ENCODE assay signal across 17 cellular contexts in the genomic region with DNA sequence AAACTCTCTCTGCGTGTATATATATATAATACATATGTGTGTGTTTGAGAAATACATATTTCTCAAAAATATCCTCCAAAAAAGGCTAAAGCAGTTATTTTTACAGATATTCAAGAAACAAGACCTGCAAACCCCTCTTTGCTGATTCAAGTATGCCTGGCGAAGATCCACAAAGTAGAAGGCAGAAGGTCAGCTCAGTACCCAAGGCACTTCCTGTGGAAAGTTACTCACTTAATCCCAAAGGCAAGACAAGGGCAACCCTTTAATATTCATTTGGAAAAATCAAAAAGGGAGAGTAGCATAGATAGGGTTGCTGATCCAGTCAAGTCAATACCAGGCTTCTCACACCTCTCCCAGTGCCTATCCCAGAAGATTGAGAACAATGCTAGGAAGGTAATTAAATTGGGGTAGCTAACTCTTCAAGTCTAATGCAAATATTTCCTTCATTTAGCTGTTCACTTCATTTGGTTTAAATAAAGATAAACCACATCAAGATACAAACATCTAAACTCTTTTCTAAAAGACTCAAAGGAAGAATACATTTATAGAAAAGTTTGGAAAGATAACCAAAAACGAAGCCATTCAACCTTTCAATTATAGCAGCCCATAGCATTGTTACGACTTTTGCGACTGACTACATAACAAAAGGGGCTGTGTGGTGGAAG. TPM values are rescaled to one million over a fixed set of nuclear protein-coding genes. Genes with fewer than 3 reads are reported as not detected.
DNase-seq lines count a peak whose midpoint lies in the region; ATAC-seq and TF ChIP-seq lines count a peak whose summit lies in the region.
"Had no signal": no experiment of that assay in that cellular context is flagged by ENCODE, and none has a peak within 500 bp of the region (broad histone marks: within the 10 kb centered on the region; RNA-seq: fewer than 3 reads in every experiment).

No MANE protein-coding gene starts in this region.

- no peaks in the 10 kb centered on the region for H3K4me1 Mint-ChIP-seq in activated T-helper 17 cell treated with anti-CD3 and anti-CD28 coated beads, Interleukin-2, amount 50 U/mL, for 72 hours

- H3K27ac ChIP-seq in left ventricle myocardium inferior (replicated peaks) (peak overlapping the region; percentile 98), right atrium auricular region (peak overlapping the region; percentile 56 to 93), upper lobe of right lung (peak overlapping the region; percentile 6)
- H3K27ac ChIP-seq: prostate gland, WERI-Rb-1 had no signal

- no peaks in the 10 kb centered on the region for H3K27me3 Mint-ChIP-seq in activated T-helper 17 cell treated with anti-CD3 and anti-CD28 coated beads, Interleukin-2, amount 50 U/mL, for 72 hours
- H3K27me3 Mint-ChIP-seq: activated naive CD8-positive, alpha-beta T cell treated with anti-CD3 and anti-CD28 coated beads, Interleukin-2, amount 10 ng/mL, durations not matched to agents 7 days and 5 days had no signal

- H3K4me3 ChIP-seq in left ventricle myocardium inferior = no peak overlapping the region
- no peak overlapping the region for H3K4me3 ChIP-seq in right atrium auricular region
- no peak overlapping the region for H3K4me3 ChIP-seq in upper lobe of right lung
- H3K4me3 ChIP-seq: prostate gland, tibial nerve had no signal

- H3K4me1 ChIP-seq in left ventricle myocardium inferior = peaks cover 90% of the 10 kb centered on the region
- H3K4me1 ChIP-seq in right atrium auricular region = peaks cover 0 to 33% of the 10 kb centered on the region in 2 donors
- H3K4me1 ChIP-seq in upper lobe of right lung = peaks cover 8% of the 10 kb centered on the region
- H3K4me1 ChIP-seq: prostate gland had no signal

- peak overlapping the region; percentile 78 for H3K27ac Mint-ChIP-seq in activated T-helper 17 cell treated with anti-CD3 and anti-CD28 coated beads, Interleukin-2, amount 50 U/mL, for 72 hours
- H3K27ac Mint-ChIP-seq: activated naive CD8-positive, alpha-beta T cell treated with anti-CD3 and anti-CD28 coated beads, Interleukin-2, amount 10 ng/mL, durations not matched to agents 7 days and 5 days had no signal

- ATAC-seq in Right ventricle myocardium inferior (no peak), upper lobe of right lung (no peak), HG03439 (IDR thresholded peaks at IDR 0.05; ENCODE audit: unreplicated experiment) (no peak), HG03469 (IDR thresholded peaks at IDR 0.05; ENCODE audit: unreplicated experiment) (no peak)
- ATAC-seq in activated T-helper 17 cell treated with anti-CD3 and anti-CD28 coated beads, Interleukin-2, amount 50 U/mL, for 72 hours (replicated peaks) = no peak

- no peak for DNase-seq in left ventricle myocardium inferior
- no peak for DNase-seq in Right ventricle myocardium inferior (ENCODE audit: missing footprints)
- no peak for DNase-seq in right atrium auricular region (ENCODE audit: low spot score)
- no peak for DNase-seq in upper lobe of right lung
- no peak for DNase-seq in NCI-H2171 treated with DMSO at 0.1 percent for 48 hours (lab: John Stamatoyannopoulos, UW)
- DNase-seq: activated CD8-positive, alpha-beta memory T cell treated with anti-CD3 and anti-CD28 coated beads, Interleukin-2, amount 50 U/mL, for 4 hours; activated naive CD8-positive, alpha-beta T cell treated with anti-CD3 and anti-CD28 coated beads, Interleukin-2, amount 10 ng/mL, durations not matched to agents 7 days and 5 days; Calu3; central memory CD4-positive, alpha-beta T cell; Kasumi-1; NCI-H146; WERI-Rb-1 had no signal

- intact Hi-C loops in left ventricle myocardium inferior (cut with micrococcal nuclease) (loop anchor here (10.0 kb wide), 1 partner anchor 85 kb away; no protein-coding TSS in a partner anchor), Right ventricle myocardium inferior (cut with DNase I) (loop anchor here (10.0 kb wide), 1 partner anchor 395 kb away; no protein-coding TSS in a partner anchor), upper lobe of right lung (cut with DNase I) (loop anchor here (10.0 kb wide), 1 partner anchor 75 kb away; the partner anchor contains the start of gene PLA1A)

- H3K36me3 ChIP-seq in left ventricle myocardium inferior = peaks cover 66% of the 10 kb centered on the region
- H3K36me3 ChIP-seq in right atrium auricular region = peaks cover 27% of the 10 kb centered on the region
- peaks cover 57% of the 10 kb centered on the region for H3K36me3 ChIP-seq in upper lobe of right lung

- H3K36me3 Mint-ChIP-seq in activated T-helper 17 cell treated with anti-CD3 and anti-CD28 coated beads, Interleukin-2, amount 50 U/mL, for 72 hours (ENCODE audit: low read depth) = peaks cover 80% of the 10 kb centered on the region

- H3K27me3 ChIP-seq in left ventricle myocardium inferior (ENCODE audit: low read depth) = no peaks in the 10 kb centered on the region
- no peaks in the 10 kb centered on the region for H3K27me3 ChIP-seq in right atrium auricular region
- no peaks in the 10 kb centered on the region for H3K27me3 ChIP-seq in upper lobe of right lung
- H3K27me3 ChIP-seq: tibial nerve had no signal

- no peaks in the 10 kb centered on the region for H3K9me3 Mint-ChIP-seq in activated T-helper 17 cell treated with anti-CD3 and anti-CD28 coated beads, Interleukin-2, amount 50 U/mL, for 72 hours
- H3K9me3 Mint-ChIP-seq: activated naive CD8-positive, alpha-beta T cell treated with anti-CD3 and anti-CD28 coated beads, Interleukin-2, amount 10 ng/mL, durations not matched to agents 7 days and 5 days had no signal

- no peaks in the 10 kb centered on the region for H3K9me3 ChIP-seq in left ventricle myocardium inferior (replicated peaks)
- H3K9me3 ChIP-seq in right atrium auricular region = no peaks in the 10 kb centered on the region
- no peaks in the 10 kb centered on the region for H3K9me3 ChIP-seq in upper lobe of right lung
- H3K9me3 ChIP-seq: prostate gland, tibial nerve had no signal

- no peak overlapping the region for H3K4me3 Mint-ChIP-seq in activated T-helper 17 cell treated with anti-CD3 and anti-CD28 coated beads, Interleukin-2, amount 50 U/mL, for 72 hours
- H3K4me3 Mint-ChIP-seq: activated naive CD8-positive, alpha-beta T cell treated with anti-CD3 and anti-CD28 coated beads, Interleukin-2, amount 10 ng/mL, durations not matched to agents 7 days and 5 days had no signal

- TF ChIP-seq CTCF in left ventricle myocardium inferior (IDR thresholded peaks at IDR 0.05; ENCODE audit: borderline replicate concordance) = no peak
- TF ChIP-seq CTCF in right atrium auricular region (IDR thresholded peaks at IDR 0.05) = no peak
- no peak for TF ChIP-seq CTCF in upper lobe of right lung (IDR thresholded peaks at IDR 0.05)

RNA-seq across cellular contexts. Expression of gene COX17, which starts 7.2 kb away (rescaled TPM):
- total RNA-seq in left ventricle myocardium inferior (165 TPM), Right ventricle myocardium inferior (167 TPM), right atrium auricular region (10 to 100 TPM; 75.8 to 93.9 TPM), upper lobe of right lung (48.9 TPM)
- 10 to 100 TPM; 55.7 to 65.4 TPM for total RNA-seq in activated T-helper 17 cell treated with anti-CD3 and anti-CD28 coated beads, Interleukin-2, amount 50 U/mL, for 72 hours

RNA-seq across cellular contexts. Expression of gene POPDC2, which starts 9.6 kb away (rescaled TPM):
- total RNA-seq in left ventricle myocardium inferior (512 TPM), Right ventricle myocardium inferior (605 TPM), right atrium auricular region (100 to 1,000 TPM; 679 to 853 TPM), upper lobe of right lung (2.7 TPM)
- 1 to 10 TPM; 4.0 to 4.7 TPM for total RNA-seq in activated T-helper 17 cell treated with anti-CD3 and anti-CD28 coated beads, Interleukin-2, amount 50 U/mL, for 72 hours

RNA-seq across cellular contexts. Expression of gene CFAP91, which starts 32.8 kb away (rescaled TPM):
- 0.44 TPM for total RNA-seq in left ventricle myocardium inferior
- 0.70 TPM for total RNA-seq in Right ventricle myocardium inferior
- 1 to 10 TPM in 1 of 2 donors, not detected in 1; 1.6 TPM for total RNA-seq in activated T-helper 17 cell treated with anti-CD3 and anti-CD28 coated beads, Interleukin-2, amount 50 U/mL, for 72 hours
- 1 to 10 TPM; 1.5 to 3.1 TPM for total RNA-seq in right atrium auricular region
- total RNA-seq in upper lobe of right lung = 3.7 TPM

Comparison
In these comparisons a context has a peak if more than half of its experiments do, and no peak if none do; other contexts are left out.
1. H3K27ac ChIP-seq: peak in every context shown above with its lines; median percentile 98 in left ventricle myocardium inferior; 74 in right atrium auricular region; 6 in upper lobe of right lung.
2. RNA of gene POPDC2, which starts 9.6 kb away (total RNA-seq): 679 to 853 TPM in right atrium auricular region, 605 TPM in Right ventricle myocardium inferior (single experiment) and 512 TPM in left ventricle myocardium inferior (single experiment); 4.0 to 4.7 TPM in activated T-helper 17 cell treated with anti-CD3 and anti-CD28 coated beads, Interleukin-2, amount 50 U/mL, for 72 hours and 2.7 TPM in upper lobe of right lung (single experiment); every median in the first group is over 10 times any median in the second.